Comparison of ENCODE assay signal across 8 cellular contexts in genomic region chr15:64460737-64461576, GRCh38. TPM values are rescaled to one million over a fixed set of nuclear protein-coding genes. Genes with fewer than 3 reads are reported as not detected.
DNase-seq lines count a peak whose midpoint lies in the region; ATAC-seq and TF ChIP-seq lines count a peak whose summit lies in the region.

No MANE protein-coding gene starts in this region.

- peak overlapping the region; percentile 30 for H3K27ac ChIP-seq in SU-DHL-6 (ENCODE audit: low read depth, low read length)
- H3K27ac ChIP-seq in angular gyrus (ENCODE audit: low read depth, low read length), result peak overlapping the region; percentile 82
- peak overlapping the region; percentile 85 to 90 for H3K27ac ChIP-seq in right atrium auricular region
- H3K27ac ChIP-seq in prostate gland, result peak overlapping the region; percentile 88 to 94

- H4K20me1 ChIP-seq in SU-DHL-6 (ENCODE audit: low read depth, low read length), result peaks cover 5% of the 10 kb centered on the region; the same call in 1 of the 2 replicates

- peaks cover 3 to 41% of the 10 kb centered on the region in 2 donors for H3K4me1 ChIP-seq in right atrium auricular region
- peaks cover 15% of the 10 kb centered on the region for H3K4me1 ChIP-seq in prostate gland (replicated peaks)

- DNase-seq in NCI-H345 (lab: John Stamatoyannopoulos, UW) (peak; percentile 32), NCI-H345 treated with DMSO at 0.1 percent for 48 hours (lab: John Stamatoyannopoulos, UW; ENCODE audit: unreplicated experiment) (no peak), HuH-7.5 (ENCODE audit: low spot score) (peak; percentile 64), right atrium auricular region (ENCODE audit: low spot score) (no peak), prostate gland (ENCODE audit: low spot score) (peak; percentile 51)

- peaks cover 11% of the 10 kb centered on the region for H3F3A ChIP-seq in SU-DHL-6 (ENCODE audit: insufficient read depth)

- no peak overlapping the region for H2AFZ ChIP-seq in SU-DHL-6 (ENCODE audit: low read depth, low read length, severe bottlenecking)

- no peak for ATAC-seq in HG03175 (IDR thresholded peaks at IDR 0.05; ENCODE audit: unreplicated experiment)

- TF ChIP-seq CTCF in SU-DHL-6 (IDR thresholded peaks at IDR 0.05; ENCODE audit: insufficient read depth, low read length, poor library complexity, severe bottlenecking) (no peak), right atrium auricular region (IDR thresholded peaks at IDR 0.05) (no peak), prostate gland (IDR thresholded peaks at IDR 0.05) (peak in 2 of 4 experiments; percentile 17 to 22)

- 3% methylated on average over 28 of the region's 54 CpGs for WGBS in prostate gland

- no peaks in the 10 kb centered on the region for H3K27me3 ChIP-seq in SU-DHL-6 (ENCODE audit: low read length)
- no peaks in the 10 kb centered on the region for H3K27me3 ChIP-seq in right atrium auricular region
- H3K27me3 ChIP-seq in prostate gland (replicated peaks; ENCODE audit: insufficient read depth), result no peaks in the 10 kb centered on the region

- intact Hi-C loops in prostate gland (cut with DNase I), result no loop called here

- no peaks in the 10 kb centered on the region for H3K36me3 ChIP-seq in SU-DHL-6 (ENCODE audit: low read length)
- H3K36me3 ChIP-seq in right atrium auricular region, result peaks cover 3% of the 10 kb centered on the region
- no peaks in the 10 kb centered on the region for H3K36me3 ChIP-seq in prostate gland

- peak overlapping the region; percentile 75 for H3K4me2 ChIP-seq in SU-DHL-6 (ENCODE audit: low read depth, low read length, poor library complexity, severe bottlenecking)

- H3K4me3 ChIP-seq in SU-DHL-6 (ENCODE audit: insufficient read depth, low read length, poor library complexity, severe bottlenecking), result peak overlapping the region; percentile 74
- peak overlapping the region; percentile 82 to 84 for H3K4me3 ChIP-seq in right atrium auricular region
- peak overlapping the region; percentile 83 to 95 for H3K4me3 ChIP-seq in prostate gland

- no peaks in the 10 kb centered on the region for H3K9me2 ChIP-seq in SU-DHL-6 (replicated peaks; ENCODE audit: insufficient read depth, low read length)

- no peaks in the 10 kb centered on the region for H3K9me3 ChIP-seq in SU-DHL-6 (ENCODE audit: insufficient read depth, low read length)
- H3K9me3 ChIP-seq in right atrium auricular region, result no peaks in the 10 kb centered on the region
- H3K9me3 ChIP-seq in prostate gland, result no peaks in the 10 kb centered on the region

- peak overlapping the region; percentile 68 for H3K9ac ChIP-seq in SU-DHL-6 (ENCODE audit: low read length)

- TF ChIP-seq POLR2A in prostate gland (IDR thresholded peaks at IDR 0.05), result peak; percentile 49

- H3K79me2 ChIP-seq in SU-DHL-6 (ENCODE audit: insufficient read depth, low read length), result peaks cover 46% of the 10 kb centered on the region

RNA-seq across cellular contexts. Expression of gene ZNF609, which starts 0.6 kb away (rescaled TPM):
- total RNA-seq in right atrium auricular region, result 10 to 100 TPM; 13.4 to 23.7 TPM
- 10 to 100 TPM; 29.1 to 45.7 TPM for total RNA-seq in prostate gland

Comparison
In these comparisons a context has a peak if more than half of its experiments do, and no peak if none do; other contexts are left out.
1. DNase-seq: peak in NCI-H345 (single experiment), HuH-7.5 (single experiment) and prostate gland (single experiment); none in NCI-H345 treated with DMSO at 0.1 percent for 48 hours (single experiment) and right atrium auricular region (single experiment).
2. H3K27ac ChIP-seq: peak in every context shown above with its lines; median percentile 91 in prostate gland; 88 in right atrium auricular region; 82 in angular gyrus; 30 in SU-DHL-6.
3. Peak in every context shown above with its lines, with median percentiles within 50 percentile points of each other: H3K4me3 ChIP-seq.